8 cellular contexts compared by ENCODE assay signal in genomic region chr17:49851387-49852291, GRCh38. TPM values are rescaled to one million over a fixed set of nuclear protein-coding genes. Genes with fewer than 3 reads are reported as not detected.
DNase-seq lines count a peak whose midpoint lies in the region; ATAC-seq and TF ChIP-seq lines count a peak whose summit lies in the region.

No MANE protein-coding gene starts in this region.

- CTCF ChIA-PET in activated naive CD4-positive, alpha-beta T cell treated with anti-CD3 and anti-CD28 coated beads, Interleukin-2, amount 10 ng/mL, durations not matched to agents 7 days and 5 days (lab: Charles Lee), result interaction anchor here (0.6 to 8.1 kb wide), 9 partner anchors 9 to 295 kb away, joined by 3 to 46 read pairs (median 3); partner anchors contain the start of gene DLX3

- no peaks in the 10 kb centered on the region for H3K79me1 ChIP-seq in trophoblast cell (ENCODE audit: low read length)

- H3K27me3 ChIP-seq in cardiac muscle cell, result peaks cover 20% of the 10 kb centered on the region
- peaks cover 17% of the 10 kb centered on the region for H3K27me3 ChIP-seq in trophoblast cell (ENCODE audit: insufficient read depth, low read length)
- H3K27me3 ChIP-seq in thyroid gland, result no peaks in the 10 kb centered on the region

- peak overlapping the region; percentile 71 for H4K91ac ChIP-seq in trophoblast cell (ENCODE audit: low read depth, low read length)

- no peak overlapping the region for H2BK120ac ChIP-seq in trophoblast cell (ENCODE audit: insufficient read depth, low read length, poor library complexity)

- no peaks in the 10 kb centered on the region for H3K4me1 ChIP-seq in cardiac muscle cell (ENCODE audit: low read depth)
- H3K4me1 ChIP-seq in trophoblast cell (ENCODE audit: control insufficient read depth in 1 of 2, insufficient read depth in 2 of 2, low read length in 2 of 2), result peaks cover 3 to 7% of the 10 kb centered on the region in 2 experiments
- H3K4me1 ChIP-seq in thyroid gland, result peaks cover 3 to 9% of the 10 kb centered on the region in 2 donors

- H3K36me3 ChIP-seq in SK-N-MC (ENCODE audit: insufficient read depth, low read length) (no peaks in the 10 kb centered on the region), cardiac muscle cell (no peaks in the 10 kb centered on the region), trophoblast cell (ENCODE audit: control insufficient read depth in 1 of 2, insufficient read depth in 2 of 2, low read length in 2 of 2) (peaks cover 3 to 4% of the 10 kb centered on the region in 2 experiments), thyroid gland (no peaks in the 10 kb centered on the region)

- H4K12ac ChIP-seq in trophoblast cell (ENCODE audit: low read depth, low read length), result peak overlapping the region; percentile 34

- no CpG with 5 or more reads among the region's 55 CpGs for WGBS in trophoblast cell (ENCODE audit: extremely low coverage, insufficient coverage, insufficient read length)
- 5 to 9% methylated on average over 44 to 55 of the region's 55 CpGs for WGBS in thyroid gland, 2 donors

- no peak overlapping the region for H3K4ac ChIP-seq in trophoblast cell (ENCODE audit: low read depth, low read length)

- H3K9ac ChIP-seq in SK-N-MC (ENCODE audit: insufficient read length) (no peak overlapping the region), trophoblast cell (ENCODE audit: low read length) (no peak overlapping the region)

- DNase-seq in AML-193 (lab: John Stamatoyannopoulos, UW) (peak; percentile 59 to 61), HFF-Myc (ENCODE audit: extremely low read depth, low read depth) (no peak), SK-N-MC (ENCODE audit: low read depth, low spot score) (no peak), cardiac muscle cell (ENCODE audit: low read depth in 1 of 2, low spot score in 1 of 2) (peak; percentile 86 to 89), trophoblast cell (peak; percentile 54 to 75), thyroid gland (peak; percentile 77 to 79)
- DNase-seq in activated naive CD4-positive, alpha-beta T cell treated with anti-CD3 and anti-CD28 coated beads, Interleukin-2, amount 10 ng/mL, durations not matched to agents 7 days and 5 days, result peak; percentile 77

- H3K79me2 ChIP-seq in trophoblast cell (ENCODE audit: control insufficient read depth, insufficient read depth, low read length, poor library complexity), result peaks cover 2% of the 10 kb centered on the region

- no peak overlapping the region for H3K23ac ChIP-seq in trophoblast cell (ENCODE audit: low read length)

- ATAC-seq in GM21390 (IDR thresholded peaks at IDR 0.05; ENCODE audit: unreplicated experiment), result no peak

- intact Hi-C loops in thyroid gland (cut with DNase I), result loop anchor here (5.0 kb wide), 2 partner anchors 144 to 274 kb away; partner anchors contain the start of genes NXPH3 and SLC35B1

- H2AK5ac ChIP-seq in trophoblast cell (ENCODE audit: low read length), result no peak overlapping the region

- H2BK12ac ChIP-seq in trophoblast cell (ENCODE audit: low read length), result no peak overlapping the region

- H2AFZ ChIP-seq in trophoblast cell (ENCODE audit: insufficient read depth, low read length, poor library complexity), result peak overlapping the region; percentile 69

- no peaks in the 10 kb centered on the region for H3K9me3 Mint-ChIP-seq in activated naive CD4-positive, alpha-beta T cell treated with anti-CD3 and anti-CD28 coated beads, Interleukin-2, amount 10 ng/mL, durations not matched to agents 7 days and 5 days

- H3K14ac ChIP-seq in trophoblast cell (ENCODE audit: low read length), result peak overlapping the region; percentile 61

- no peak overlapping the region for H2BK5ac ChIP-seq in trophoblast cell (ENCODE audit: low read depth, low read length, poor library complexity)

- H3K4me3 Mint-ChIP-seq in activated naive CD4-positive, alpha-beta T cell treated with anti-CD3 and anti-CD28 coated beads, Interleukin-2, amount 10 ng/mL, durations not matched to agents 7 days and 5 days, result peak overlapping the region; percentile 88

- H4K8ac ChIP-seq in trophoblast cell (ENCODE audit: low read depth, low read length), result peak overlapping the region; percentile 69

- H3K27ac ChIP-seq in SK-N-MC, result no peak overlapping the region
- H3K27ac ChIP-seq in cardiac muscle cell, result no peak overlapping the region
- H3K27ac ChIP-seq in trophoblast cell (ENCODE audit: low read depth, low read length), result no peak overlapping the region
- H3K27ac ChIP-seq in thyroid gland, result peak overlapping the region in 1 of 3 donors; percentile 8

- peak overlapping the region; percentile 85 for H3K4me2 ChIP-seq in trophoblast cell (ENCODE audit: low read length)

- peak overlapping the region; percentile 81 for H3K27ac Mint-ChIP-seq in activated naive CD4-positive, alpha-beta T cell treated with anti-CD3 and anti-CD28 coated beads, Interleukin-2, amount 10 ng/mL, durations not matched to agents 7 days and 5 days

- H3K9me3 ChIP-seq in SK-N-MC (ENCODE audit: low read depth, low read length) (no peaks in the 10 kb centered on the region), cardiac muscle cell (ENCODE audit: low read depth) (no peaks in the 10 kb centered on the region), trophoblast cell (ENCODE audit: insufficient read depth, low read depth, low read length) (no peaks in the 10 kb centered on the region), thyroid gland (no peaks in the 10 kb centered on the region)

- TF ChIP-seq POLR2A in thyroid gland (IDR thresholded peaks at IDR 0.05), result peak in 1 of 2 donors; percentile 1

- H3K36me3 Mint-ChIP-seq in activated naive CD4-positive, alpha-beta T cell treated with anti-CD3 and anti-CD28 coated beads, Interleukin-2, amount 10 ng/mL, durations not matched to agents 7 days and 5 days, result peaks cover 2% of the 10 kb centered on the region

- peaks cover 51% of the 10 kb centered on the region for H3K27me3 Mint-ChIP-seq in activated naive CD4-positive, alpha-beta T cell treated with anti-CD3 and anti-CD28 coated beads, Interleukin-2, amount 10 ng/mL, durations not matched to agents 7 days and 5 days

- TF ChIP-seq CTCF in HFF-Myc (IDR thresholded peaks at IDR 0.05; ENCODE audit: low read depth, low read length, missing control alignments), result peak; percentile 74
- TF ChIP-seq CTCF in cardiac muscle cell (IDR thresholded peaks at IDR 0.05; ENCODE audit: low read depth, low read length), result peak; percentile 74
- peak in 5 of 6 experiments; percentile 47 to 79 (median 71) for TF ChIP-seq CTCF in thyroid gland (IDR thresholded peaks at IDR 0.05)

- peak overlapping the region; percentile 41 for H3K4me3 ChIP-seq in HFF-Myc (replicated peaks; ENCODE audit: low read depth, low read length)
- H3K4me3 ChIP-seq in SK-N-MC, result peak overlapping the region; percentile 66
- peak overlapping the region; percentile 35 for H3K4me3 ChIP-seq in cardiac muscle cell
- H3K4me3 ChIP-seq in trophoblast cell (ENCODE audit: low read depth, low read length), result peak overlapping the region; percentile 14
- H3K4me3 ChIP-seq in thyroid gland (replicated peaks in 1 of 3), result peak overlapping the region in 2 of 3 donors; percentile 10 to 56

- H3K18ac ChIP-seq in trophoblast cell (ENCODE audit: low read length), result no peak overlapping the region

- H3K4me1 Mint-ChIP-seq in activated naive CD4-positive, alpha-beta T cell treated with anti-CD3 and anti-CD28 coated beads, Interleukin-2, amount 10 ng/mL, durations not matched to agents 7 days and 5 days, result peaks cover 19% of the 10 kb centered on the region

RNA-seq across cellular contexts. Expression of gene TAC4, which starts 3.8 kb away (rescaled TPM):
- total RNA-seq in cardiac muscle cell (not detected in 2 replicates), thyroid gland (not detected)
- polyA plus RNA-seq in cardiac muscle cell, result 0.78 TPM in 1 of 2 replicates, not detected in the other
- polyA plus RNA-seq in trophoblast cell (2013), result 0.34 and 0.93 TPM in 2 replicates

Comparison
In these comparisons a context has a peak if more than half of its experiments do, and no peak if none do; other contexts are left out.
1. DNase-seq: peak in AML-193 (2 of 2), activated naive CD4-positive, alpha-beta T cell treated with anti-CD3 and anti-CD28 coated beads, Interleukin-2, amount 10 ng/mL, durations not matched to agents 7 days and 5 days (single experiment), cardiac muscle cell (2 of 2), trophoblast cell (2 of 2) and thyroid gland (2 of 2); none in HFF-Myc (single experiment) and SK-N-MC (single experiment).
2. H3K4me3 ChIP-seq: peak in every context shown above with its lines; median percentile 66 in SK-N-MC; 41 in HFF-Myc; 35 in cardiac muscle cell; 33 in thyroid gland; 14 in trophoblast cell.
3. Peak in every context shown above with its lines, with median percentiles within 50 percentile points of each other: CTCF ChIP-seq.